ENCODE assay signal across 11 cellular contexts in genomic region chr14:95483843-95484165, GRCh38. TPM values are rescaled to one million over a fixed set of nuclear protein-coding genes. Genes with fewer than 3 reads are reported as not detected.
DNase-seq lines count a peak whose midpoint lies in the region; ATAC-seq and TF ChIP-seq lines count a peak whose summit lies in the region.
"Had no signal": no experiment of that assay in that cellular context is flagged by ENCODE, and none has a peak within 500 bp of the region (broad histone marks: within the 10 kb centered on the region; RNA-seq: fewer than 3 reads in every experiment).

No MANE protein-coding gene starts in this region.

- CTCF ChIA-PET in activated CD8-positive, alpha-beta T cell treated with anti-CD3 and anti-CD28 coated beads, Interleukin-2, amount 10 ng/mL, durations not matched to agents 7 days and 5 days (lab: Charles Lee): no interaction called here
- CTCF ChIA-PET in activated CD8-positive, alpha-beta T cell treated with anti-CD3 and anti-CD28 coated beads for 36 hours (lab: Charles Lee): interaction anchor here (1.2 to 1.4 kb wide), 3 partner anchors 32 to 57 kb away, joined by 3 to 4 read pairs (median 4); no protein-coding TSS in a partner anchor
- CTCF ChIA-PET in activated B cell treated with CpG ODN at 0.5 μM for 24 hours (lab: Charles Lee): interaction anchor here (1.8 to 2.0 kb wide), 2 partner anchors 41 to 43 kb away, joined by 6 to 7 read pairs; no protein-coding TSS in a partner anchor

- H3K36me3 ChIP-seq in testis (ENCODE audit: low read depth, missing control alignments): no peaks in the 10 kb centered on the region

- H3K36me3 Mint-ChIP-seq in activated CD8-positive, alpha-beta T cell treated with anti-CD3 and anti-CD28 coated beads, Interleukin-2, amount 10 ng/mL, durations not matched to agents 7 days and 5 days (ENCODE audit: low read depth): peaks cover 18% of the 10 kb centered on the region
- H3K36me3 Mint-ChIP-seq in activated CD8-positive, alpha-beta T cell treated with anti-CD3 and anti-CD28 coated beads for 36 hours (ENCODE audit: low read depth): peaks cover 6% of the 10 kb centered on the region
- H3K36me3 Mint-ChIP-seq in activated B cell treated with CpG ODN at 0.5 μM for 24 hours (ENCODE audit: low read depth): peaks cover 31% of the 10 kb centered on the region
- H3K36me3 Mint-ChIP-seq in memory B cell: peaks cover 10% of the 10 kb centered on the region

- H3K27ac ChIP-seq in substantia nigra (ENCODE audit: low read depth, low read length, poor library complexity, severe bottlenecking): peak overlapping the region; percentile 49
- H3K27ac ChIP-seq in testis: peak overlapping the region in 1 of 2 donors; percentile 71

- no peaks in the 10 kb centered on the region for H3K9me3 Mint-ChIP-seq in activated CD8-positive, alpha-beta T cell treated with anti-CD3 and anti-CD28 coated beads, Interleukin-2, amount 10 ng/mL, durations not matched to agents 7 days and 5 days (ENCODE audit: insufficient read depth)
- no peaks in the 10 kb centered on the region for H3K9me3 Mint-ChIP-seq in activated CD8-positive, alpha-beta T cell treated with anti-CD3 and anti-CD28 coated beads for 36 hours
- H3K9me3 Mint-ChIP-seq in activated B cell treated with CpG ODN at 0.5 μM for 24 hours (no peaks in the 10 kb centered on the region), memory B cell (no peaks in the 10 kb centered on the region)

- no peak for TF ChIP-seq CTCF in activated CD8-positive, alpha-beta T cell treated with anti-CD3 and anti-CD28 coated beads for 36 hours (IDR thresholded peaks at IDR 0.05)
- TF ChIP-seq CTCF in activated B cell treated with CpG ODN at 0.5 μM for 24 hours (IDR thresholded peaks at IDR 0.05) (no peak), testis (IDR thresholded peaks at IDR 0.05) (no peak)

- H3K4me3 Mint-ChIP-seq in activated CD8-positive, alpha-beta T cell treated with anti-CD3 and anti-CD28 coated beads, Interleukin-2, amount 10 ng/mL, durations not matched to agents 7 days and 5 days: no peak overlapping the region
- no peak overlapping the region for H3K4me3 Mint-ChIP-seq in activated CD8-positive, alpha-beta T cell treated with anti-CD3 and anti-CD28 coated beads for 36 hours
- H3K4me3 Mint-ChIP-seq in activated B cell treated with CpG ODN at 0.5 μM for 24 hours: no peak overlapping the region
- H3K4me3 Mint-ChIP-seq in memory B cell: peak overlapping the region; percentile 42

- H3K4me3 ChIP-seq in testis: no peak overlapping the region

- POLR2A ChIA-PET in activated CD8-positive, alpha-beta T cell treated with anti-CD3 and anti-CD28 coated beads, Interleukin-2, amount 10 ng/mL, durations not matched to agents 7 days and 5 days (lab: Charles Lee): interaction anchor here (0.6 kb wide), 1 partner anchor 9 kb away, joined by 3 read pairs; no protein-coding TSS in a partner anchor
- POLR2A ChIA-PET in activated CD8-positive, alpha-beta T cell treated with anti-CD3 and anti-CD28 coated beads for 36 hours (lab: Charles Lee): interaction anchor here (0.8 kb wide), 1 partner anchor 10 kb away, joined by 5 read pairs; no protein-coding TSS in a partner anchor
- POLR2A ChIA-PET in activated B cell treated with CpG ODN at 0.5 μM for 24 hours (lab: Charles Lee): interaction anchor here (1.0 kb wide), 1 partner anchor 15 kb away, joined by 3 read pairs; no protein-coding TSS in a partner anchor

- H3K9me3 ChIP-seq in testis: no peaks in the 10 kb centered on the region

- WGBS in testis, 2 donors: 93 to 94% methylated on average over 4 of the region's 4 CpGs

- no peak for DNase-seq in activated CD8-positive, alpha-beta T cell treated with anti-CD3 and anti-CD28 coated beads, Interleukin-2, amount 10 ng/mL, durations not matched to agents 7 days and 5 days
- no peak for DNase-seq in activated CD8-positive, alpha-beta T cell treated with anti-CD3 and anti-CD28 coated beads for 36 hours
- DNase-seq in activated B cell treated with CpG ODN at 0.5 μM for 24 hours (no peak), memory B cell (ENCODE audit: low spot score in 2 of 2) (no peak), substantia nigra (lab: John Stamatoyannopoulos, UW) (no peak), testis (no peak), NCI-H146 treated with DMSO at 0.1 percent for 48 hours (lab: John Stamatoyannopoulos, UW; ENCODE audit: unreplicated experiment) (no peak)
- DNase-seq: activated naive CD4-positive, alpha-beta T cell treated with Interleukin-2 at 50 U/mL for 16 hours; Karpas-422; NCI-H2171 treated with DMSO at 0.1 percent for 48 hours had no signal

- no peaks in the 10 kb centered on the region for H3K27me3 ChIP-seq in testis

- peaks cover 13% of the 10 kb centered on the region for H3K4me1 ChIP-seq in testis

- ATAC-seq in activated CD8-positive, alpha-beta T cell treated with anti-CD3 and anti-CD28 coated beads, Interleukin-2, amount 10 ng/mL, durations not matched to agents 7 days and 5 days: no peak
- ATAC-seq in activated CD8-positive, alpha-beta T cell treated with anti-CD3 and anti-CD28 coated beads for 36 hours: no peak
- ATAC-seq in activated B cell treated with CpG ODN at 0.5 μM for 24 hours (ENCODE audit: low read depth): no peak
- no peak for ATAC-seq in memory B cell (ENCODE audit: low read depth)
- no peak for ATAC-seq in HG03354 (IDR thresholded peaks at IDR 0.05; ENCODE audit: poor library complexity, severe bottlenecking, unreplicated experiment)

- no peaks in the 10 kb centered on the region for H3K27me3 Mint-ChIP-seq in activated CD8-positive, alpha-beta T cell treated with anti-CD3 and anti-CD28 coated beads, Interleukin-2, amount 10 ng/mL, durations not matched to agents 7 days and 5 days (ENCODE audit: low read depth)
- H3K27me3 Mint-ChIP-seq in activated CD8-positive, alpha-beta T cell treated with anti-CD3 and anti-CD28 coated beads for 36 hours: no peaks in the 10 kb centered on the region
- H3K27me3 Mint-ChIP-seq in activated B cell treated with CpG ODN at 0.5 μM for 24 hours: no peaks in the 10 kb centered on the region
- no peaks in the 10 kb centered on the region for H3K27me3 Mint-ChIP-seq in memory B cell

- intact Hi-C loops in activated CD8-positive, alpha-beta T cell treated with anti-CD3 and anti-CD28 coated beads for 36 hours (cut with micrococcal nuclease): no loop called here
- intact Hi-C loops in activated B cell treated with CpG ODN at 0.5 μM for 24 hours (cut with micrococcal nuclease): no loop called here
- intact Hi-C loops in testis (cut with DNase I; ENCODE audit: low total_unique reads): no loop called here

- no peak for TF ChIP-seq POLR2A in testis (IDR thresholded peaks at IDR 0.05)

- peaks cover 24% of the 10 kb centered on the region for H3K4me1 Mint-ChIP-seq in activated CD8-positive, alpha-beta T cell treated with anti-CD3 and anti-CD28 coated beads, Interleukin-2, amount 10 ng/mL, durations not matched to agents 7 days and 5 days (ENCODE audit: low read depth)
- peaks cover 48% of the 10 kb centered on the region for H3K4me1 Mint-ChIP-seq in activated CD8-positive, alpha-beta T cell treated with anti-CD3 and anti-CD28 coated beads for 36 hours (ENCODE audit: low read depth)
- peaks cover 83% of the 10 kb centered on the region for H3K4me1 Mint-ChIP-seq in activated B cell treated with CpG ODN at 0.5 μM for 24 hours
- H3K4me1 Mint-ChIP-seq in memory B cell: peaks cover 66% of the 10 kb centered on the region

- H3K27ac Mint-ChIP-seq in activated CD8-positive, alpha-beta T cell treated with anti-CD3 and anti-CD28 coated beads, Interleukin-2, amount 10 ng/mL, durations not matched to agents 7 days and 5 days: peak overlapping the region; percentile 40
- no peak overlapping the region for H3K27ac Mint-ChIP-seq in activated CD8-positive, alpha-beta T cell treated with anti-CD3 and anti-CD28 coated beads for 36 hours
- peak overlapping the region; percentile 12 for H3K27ac Mint-ChIP-seq in activated B cell treated with CpG ODN at 0.5 μM for 24 hours
- H3K27ac Mint-ChIP-seq in memory B cell: peak overlapping the region; percentile 67

RNA-seq across cellular contexts. Expression of gene SYNE3, which starts 32.6 kb away (rescaled TPM):
- 10 to 100 TPM; 91.5 TPM for total RNA-seq in activated CD8-positive, alpha-beta T cell treated with anti-CD3 and anti-CD28 coated beads, Interleukin-2, amount 10 ng/mL, durations not matched to agents 7 days and 5 days
- 10 to 100 TPM; 64.0 to 64.1 TPM for total RNA-seq in activated CD8-positive, alpha-beta T cell treated with anti-CD3 and anti-CD28 coated beads for 36 hours
- total RNA-seq in activated B cell treated with CpG ODN at 0.5 μM for 24 hours (95.6 and 104 TPM in 2 replicates), testis (10 to 100 TPM; 37.6 to 38.9 TPM)
- polyA plus RNA-seq in testis (ENCODE audit: insufficient read depth, low read depth, low replicate concordance): 8.3 TPM

RNA-seq across cellular contexts. Expression of gene GLRX5, which starts 51.0 kb away (rescaled TPM):
- total RNA-seq in activated CD8-positive, alpha-beta T cell treated with anti-CD3 and anti-CD28 coated beads, Interleukin-2, amount 10 ng/mL, durations not matched to agents 7 days and 5 days: 10 to 100 TPM; 52.8 to 54.6 TPM
- 10 to 100 TPM; 47.3 to 47.8 TPM for total RNA-seq in activated CD8-positive, alpha-beta T cell treated with anti-CD3 and anti-CD28 coated beads for 36 hours
- total RNA-seq in activated B cell treated with CpG ODN at 0.5 μM for 24 hours (20.5 and 22.4 TPM in 2 replicates), testis (10 to 100 TPM; 83.9 to 95.0 TPM)
- 101 TPM for polyA plus RNA-seq in testis (ENCODE audit: insufficient read depth, low read depth, low replicate concordance)
